Comparison of ENCODE assay signal across 23 cellular contexts in genomic region chr15:98127612-98128011, GRCh38.
"Had no signal": no experiment of that assay in that cellular context is flagged by ENCODE, and none has a peak within 500 bp of the region (broad histone marks: within the 10 kb centered on the region; RNA-seq: fewer than 3 reads in every experiment).

No MANE protein-coding gene starts in this region.

- H3K36me3 ChIP-seq: thyroid gland, uterus, WERI-Rb-1 had no signal

- DNase-seq: activated CD4-positive, alpha-beta T cell treated with anti-CD3 and anti-CD28 coated beads for 36 hours; activated CD4-positive, alpha-beta T cell treated with anti-CD3 and anti-CD28 coated beads, Interleukin-2, amount 50 U/mL, for 48 hours; activated naive CD4-positive, alpha-beta T cell; activated naive CD8-positive, alpha-beta T cell treated with anti-CD3 and anti-CD28 coated beads, Interleukin-2, amount 10 ng/mL, durations not matched to agents 7 days and 5 days; amygdala; body of pancreas; dermis blood vessel endothelial cell; endodermal cell; foreskin fibroblast; nephron progenitor cell; occipital lobe; posterior cingulate gyrus; stimulated activated CD4-positive, alpha-beta T cell treated with anti-CD3 and anti-CD28 coated beads, Interleukin-12 subunit alpha, Interleukin-12 subunit beta, amount 100 ng/mL, for 4 hours; stimulated activated CD4-positive, alpha-beta T cell treated with anti-CD3 and anti-CD28 coated beads, Interleukin-1b, Interleukin-23, amount 100 ng/mL, for 48 hours; stimulated activated CD8-positive, alpha-beta memory T cell treated with anti-CD3 and anti-CD28 coated beads, Interleukin-4, amount 100 ng/mL, for 48 hours; stimulated activated naive CD4-positive, alpha-beta T cell; T-helper 2 cell; thyroid gland; uterus; WERI-Rb-1 had no signal

- H3K36me3 Mint-ChIP-seq: activated naive CD8-positive, alpha-beta T cell treated with anti-CD3 and anti-CD28 coated beads, Interleukin-2, amount 10 ng/mL, durations not matched to agents 7 days and 5 days; mesothelial cell of epicardium had no signal

- H3K4me3 ChIP-seq: body of pancreas, hepatocyte, lung, thyroid gland, uterus had no signal

- H3K79me2 ChIP-seq: hepatocyte had no signal

- H3K27me3 ChIP-seq: body of pancreas, hepatocyte, thyroid gland, uterus had no signal

- H2AFZ ChIP-seq: hepatocyte had no signal

- H3K4me1 ChIP-seq: body of pancreas, thyroid gland, uterus had no signal

- H3K4me2 ChIP-seq: hepatocyte had no signal

- H3K4me3 Mint-ChIP-seq: activated CD4-positive, alpha-beta T cell treated with anti-CD3 and anti-CD28 coated beads for 36 hours; activated naive CD8-positive, alpha-beta T cell treated with anti-CD3 and anti-CD28 coated beads, Interleukin-2, amount 10 ng/mL, durations not matched to agents 7 days and 5 days; endodermal cell; mesothelial cell of epicardium; nephron progenitor cell had no signal

- H3K27ac ChIP-seq: body of pancreas, hepatocyte, thyroid gland, uterus, WERI-Rb-1 had no signal

- ATAC-seq: activated CD4-positive, alpha-beta T cell treated with anti-CD3 and anti-CD28 coated beads for 36 hours; body of pancreas had no signal

- H3K9me3 Mint-ChIP-seq: activated naive CD8-positive, alpha-beta T cell treated with anti-CD3 and anti-CD28 coated beads, Interleukin-2, amount 10 ng/mL, durations not matched to agents 7 days and 5 days; endodermal cell; nephron progenitor cell had no signal

- H3K4me1 Mint-ChIP-seq: activated CD4-positive, alpha-beta T cell treated with anti-CD3 and anti-CD28 coated beads for 36 hours; activated naive CD8-positive, alpha-beta T cell treated with anti-CD3 and anti-CD28 coated beads, Interleukin-2, amount 10 ng/mL, durations not matched to agents 7 days and 5 days had no signal

- H3K9me3 ChIP-seq: body of pancreas, thyroid gland, uterus had no signal

- H3K27ac Mint-ChIP-seq: activated CD4-positive, alpha-beta T cell treated with anti-CD3 and anti-CD28 coated beads for 36 hours; activated naive CD8-positive, alpha-beta T cell treated with anti-CD3 and anti-CD28 coated beads, Interleukin-2, amount 10 ng/mL, durations not matched to agents 7 days and 5 days; endodermal cell; mesothelial cell of epicardium had no signal
